1 cellular context compared by ENCODE assay signal in genomic region chr7:39686261-39686924, GRCh38.
TF ChIP-seq lines count a peak whose summit lies in the region.

No MANE protein-coding gene starts in this region.

TF ChIP-seq in GM12878, 131 proteins besides CTCF, POLR2A, EP300 and RAD21 (continued from another document):
- TF ChIP-seq PRDM15 (CRISPR knock-in tag; IDR thresholded peaks at IDR 0.05) (no peak), NR2C1 (IDR thresholded peaks at IDR 0.05) (no peak), HDGF (IDR thresholded peaks at IDR 0.05) (no peak), RELB (IDR thresholded peaks at IDR 0.05; ENCODE audit: low read depth) (peak; percentile 37; the same call in 1 of the 2 replicates), GATAD2B (conservative IDR thresholded peaks at IDR 0.05; ENCODE audit: low read depth) (no peak), ZNF622 (IDR thresholded peaks at IDR 0.05) (no peak), NBN (IDR thresholded peaks at IDR 0.05) (no peak), ATF7 (IDR thresholded peaks at IDR 0.05; ENCODE audit: low read depth) (peak; percentile 76), JUNB (IDR thresholded peaks at IDR 0.05) (peak; percentile 43), TCF12 (IDR thresholded peaks at IDR 0.05; ENCODE audit: low read depth, low read length) (0 out of 2 replicates have a peak, but pooled peaks have one; percentile 34), RUNX3 (IDR thresholded peaks at IDR 0.05; ENCODE audit: low read length) (peak; percentile 43; the same call in 1 of the 2 replicates), CHD1 (IDR thresholded peaks at IDR 0.05; ENCODE audit: low read depth, low read length) (no peak), MXI1 (IDR thresholded peaks at IDR 0.05; ENCODE audit: low read depth, low read length) (no peak), TCF3 (IDR thresholded peaks at IDR 0.05; ENCODE audit: borderline replicate concordance, insufficient read depth, low read depth, low read length) (no peak), BCL11A (IDR thresholded peaks at IDR 0.05; ENCODE audit: low read depth, low read length) (peak; percentile 43; the same call in 1 of the 2 replicates), POLR2AphosphoS5 (IDR thresholded peaks at IDR 0.05; ENCODE audit: low read length) (no peak), FOXM1 (IDR thresholded peaks at IDR 0.05; ENCODE audit: low read depth, low read length) (0 out of 2 replicates have a peak, but pooled peaks have one; percentile 52), NFIC (IDR thresholded peaks at IDR 0.05; ENCODE audit: low read depth, low read length) (peak; percentile 65; the same call in 1 of the 2 replicates), ZBTB4 (CRISPR knock-in tag; IDR thresholded peaks at IDR 0.05) (no peak), PKNOX1 (IDR thresholded peaks at IDR 0.05) (peak; percentile 41; the same call in 1 of the 2 replicates), CBX5 (IDR thresholded peaks at IDR 0.05; ENCODE audit: low read depth) (no peak), HCFC1 (IDR thresholded peaks at IDR 0.05; ENCODE audit: low read length) (no peak), USF1 (IDR thresholded peaks at IDR 0.05; ENCODE audit: borderline replicate concordance, extremely low read length, insufficient read depth, low read depth, low read length) (no peak), RAD51 (IDR thresholded peaks at IDR 0.05) (no peak), CBFB (IDR thresholded peaks at IDR 0.05; ENCODE audit: low read depth) (no peak), NR2C2 (IDR thresholded peaks at IDR 0.05; ENCODE audit: borderline replicate concordance, control insufficient read depth, insufficient read length, low read depth) (no peak), E2F8 (IDR thresholded peaks at IDR 0.05; ENCODE audit: low read depth, partially characterized antibody) (no peak), MEF2A (IDR thresholded peaks at IDR 0.05; ENCODE audit: insufficient read depth, low read depth, low read length) (peak; percentile 71; the same call in 1 of the 2 replicates), ZNF207 (IDR thresholded peaks at IDR 0.05; ENCODE audit: borderline replicate concordance) (no peak), MYB (IDR thresholded peaks at IDR 0.05; ENCODE audit: borderline replicate concordance, low read depth, low read length) (no peak), BCL3 (IDR thresholded peaks at IDR 0.05; ENCODE audit: borderline replicate concordance, insufficient read depth, low read depth, low read length, poor library complexity, severe bottlenecking) (peak; percentile 16), BRCA1 (IDR thresholded peaks at IDR 0.05; ENCODE audit: low read depth, low read length) (no peak), CHD4 (IDR thresholded peaks at IDR 0.05) (no peak), ZNF274 (IDR thresholded peaks at IDR 0.05; ENCODE audit: insufficient read depth, insufficient read length) (no peak), IKZF2 (IDR thresholded peaks at IDR 0.05) (peak; percentile 23 to 39; a peak in 1 of 4 replicates), HDAC2 (IDR thresholded peaks at IDR 0.05) (no peak), MTA2 (IDR thresholded peaks at IDR 0.05; ENCODE audit: low read depth) (peak; percentile 85), HSF1 (IDR thresholded peaks at IDR 0.05; ENCODE audit: low read depth, low read length) (no peak), ATF2 (IDR thresholded peaks at IDR 0.05; ENCODE audit: low read length) (peak; percentile 78)
